8 cellular contexts compared by ENCODE assay signal in genomic region chr14:73761621-73762355, GRCh38.
DNase-seq lines count a peak whose midpoint lies in the region; ATAC-seq and TF ChIP-seq lines count a peak whose summit lies in the region.

No MANE protein-coding gene starts in this region.

- no peak for TF ChIP-seq CTCF in RWPE2 (IDR thresholded peaks at IDR 0.05; ENCODE audit: poor library complexity, severe bottlenecking)

- peak; percentile 36 to 38 for DNase-seq in activated CD4-positive, alpha-beta T cell treated with anti-CD3 and anti-CD28 coated beads for 4 hours
- no peak for DNase-seq in activated CD4-positive, alpha-beta T cell treated with anti-CD3 and anti-CD28 coated beads, Interleukin-2, amount 50 U/mL, for 1 hour
- DNase-seq in RWPE2 (ENCODE audit: low spot score) (no peak), islet precursor cell (peak; percentile 42), D341Med (ENCODE audit: low spot score) (no peak), AML-193 (lab: John Stamatoyannopoulos, UW) (no peak), NCI-H748 (lab: John Stamatoyannopoulos, UW; ENCODE audit: unreplicated experiment) (no peak)

- H3K27me3 ChIP-seq in RWPE2 (ENCODE audit: insufficient read depth, poor library complexity, severe bottlenecking): no peaks in the 10 kb centered on the region
- H3K27me3 ChIP-seq in subcutaneous abdominal adipose tissue (ENCODE audit: control insufficient read depth in 5 of 5, insufficient read depth in 4 of 5, low read length in 5 of 5): no peaks in the 10 kb centered on the region

- H3K36me3 ChIP-seq in RWPE2 (ENCODE audit: low read depth) (0 out of 2 replicates have a peak, but pooled peaks cover 4% of the 10 kb centered on the region), subcutaneous abdominal adipose tissue (ENCODE audit: control insufficient read depth in 5 of 5, insufficient read depth in 5 of 5, low read length in 5 of 5) (no peaks in the 10 kb centered on the region)

- ATAC-seq in RWPE2 (ENCODE audit: low read depth): no peak

- H3K9me3 ChIP-seq in RWPE2 (ENCODE audit: severe bottlenecking) (no peaks in the 10 kb centered on the region), subcutaneous abdominal adipose tissue (ENCODE audit: control insufficient read depth in 5 of 5, low read length in 5 of 5) (no peaks in the 10 kb centered on the region)

- peaks cover 26% of the 10 kb centered on the region for H3K4me1 ChIP-seq in RWPE2 (ENCODE audit: insufficient read depth, poor library complexity, severe bottlenecking)
- H3K4me1 ChIP-seq in subcutaneous abdominal adipose tissue (ENCODE audit: control insufficient read depth in 5 of 5, insufficient read depth in 5 of 5, low read length in 5 of 5): peaks cover 24 to 86% (median 78%) of the 10 kb centered on the region in 5 donors

- H3K27ac ChIP-seq in RWPE2 (ENCODE audit: poor library complexity, severe bottlenecking) (peak overlapping the region; percentile 99), subcutaneous abdominal adipose tissue (ENCODE audit: low read depth, low read length) (peak overlapping the region; percentile 37)

- peak overlapping the region in 4 of 5 donors; percentile 17 to 58 (median 42) for H3K9ac ChIP-seq in subcutaneous abdominal adipose tissue (ENCODE audit: low read length in 5 of 5)

- H3K4me3 ChIP-seq in RWPE2 (ENCODE audit: severe bottlenecking) (no peak overlapping the region), subcutaneous abdominal adipose tissue (ENCODE audit: low read depth in 1 of 5, low read length in 5 of 5) (no peak overlapping the region)

Comparison
In these comparisons a context has a peak if more than half of its experiments do, and no peak if none do; other contexts are left out.
1. DNase-seq: peak in activated CD4-positive, alpha-beta T cell treated with anti-CD3 and anti-CD28 coated beads for 4 hours (2 of 2) and islet precursor cell (single experiment); none in activated CD4-positive, alpha-beta T cell treated with anti-CD3 and anti-CD28 coated beads, Interleukin-2, amount 50 U/mL, for 1 hour (single experiment), RWPE2 (single experiment), D341Med (single experiment), AML-193 (0 of 2) and NCI-H748 (single experiment).